ENCODE assay signal across 23 cellular contexts in genomic region chr6:116417661-116418060, GRCh38. TPM values are rescaled to one million over a fixed set of nuclear protein-coding genes. Genes with fewer than 3 reads are reported as not detected.
A peak's percentile ranks its signal among the peaks of the same experiment; 100 is the strongest.
DNase-seq lines count a peak whose midpoint lies in the region; ATAC-seq, FAIRE-seq and TF ChIP-seq lines count a peak whose summit lies in the region.
"Had no signal": no experiment of that assay in that cellular context is flagged by ENCODE, and none has a peak within 500 bp of the region (broad histone marks: within the 10 kb centered on the region; RNA-seq: fewer than 3 reads in every experiment).

No MANE protein-coding gene starts in this region.

- H3K79me2 ChIP-seq in HepG2 (ENCODE audit: insufficient read depth, low read length), result no peaks in the 10 kb centered on the region

- TF ChIP-seq POLR2A in right lobe of liver (IDR thresholded peaks at IDR 0.05) (no peak), HepG2 (IDR thresholded peaks at IDR 0.05; ENCODE audit: insufficient read depth in 1 of 2, low read depth in 2 of 2, low read length in 2 of 2) (no peak)

- H4K20me1 ChIP-seq in HepG2 (ENCODE audit: insufficient read depth, low read length), result no peaks in the 10 kb centered on the region
- H4K20me1 ChIP-seq: BLaER1 had no signal

- no peak overlapping the region for H3K27ac ChIP-seq in right lobe of liver
- H3K27ac ChIP-seq in HepG2 (ENCODE audit: extremely low read length, insufficient read depth, low read length), result no peak overlapping the region
- H3K27ac ChIP-seq: 22Rv1, BLaER1, GM23248 had no signal

- peaks cover 7% of the 10 kb centered on the region for H3K36me3 Mint-ChIP-seq in WTC11
- H3K36me3 Mint-ChIP-seq in stimulated activated effector memory CD8-positive, alpha-beta T cell treated with anti-CD3 and anti-CD28 coated beads, Interleukin-12 subunit alpha, Interleukin-12 subunit beta, amount 100 ng/mL, for 72 hours, result no peaks in the 10 kb centered on the region

- no peaks in the 10 kb centered on the region for H3K27me3 Mint-ChIP-seq in WTC11 (ENCODE audit: low read depth)
- H3K27me3 Mint-ChIP-seq: B cell; CD4-positive, alpha-beta T cell; CD8-positive, alpha-beta memory T cell had no signal

- H3K4me3 ChIP-seq in right lobe of liver (no peak overlapping the region), HepG2 (replicated peaks in 1 of 3; ENCODE audit: insufficient read depth in 1 of 3, low read depth in 2 of 3, low read length in 3 of 3) (no peak overlapping the region)
- H3K4me3 ChIP-seq: BLaER1, GM23248 had no signal

- DNase-seq in right lobe of liver, result no peak
- DNase-seq in HepG2 (ENCODE audit: low spot score), result no peak
- DNase-seq in WTC11 (ENCODE audit: low spot score), result no peak
- no peak for DNase-seq in left lobe of liver (ENCODE audit: low spot score)
- DNase-seq in superior temporal gyrus (ENCODE audit: extremely low spot score), result no peak
- no peak for DNase-seq in stimulated activated effector memory CD8-positive, alpha-beta T cell treated with anti-CD3 and anti-CD28 coated beads, Interleukin-12 subunit alpha, Interleukin-12 subunit beta, amount 100 ng/mL, for 72 hours (ENCODE audit: low spot score in 2 of 2)
- DNase-seq in COLO668 (lab: John Stamatoyannopoulos, UW; ENCODE audit: unreplicated experiment), result no peak
- DNase-seq: CD4-positive, alpha-beta T cell; CD8-positive, alpha-beta memory T cell; COR-L47; DMS153; DND-41; GM23248; H7; HCEC 1CT had no signal

- peaks cover 36% of the 10 kb centered on the region for H3K4me1 Mint-ChIP-seq in WTC11
- no peaks in the 10 kb centered on the region for H3K4me1 Mint-ChIP-seq in stimulated activated effector memory CD8-positive, alpha-beta T cell treated with anti-CD3 and anti-CD28 coated beads, Interleukin-12 subunit alpha, Interleukin-12 subunit beta, amount 100 ng/mL, for 72 hours
- H3K4me1 Mint-ChIP-seq: CD8-positive, alpha-beta memory T cell had no signal

- peak; percentile 54 to 75 (median 73) for ATAC-seq in right lobe of liver
- no peak for ATAC-seq in HepG2
- ATAC-seq in WTC11, result no peak
- peak; percentile 70 for ATAC-seq in left lobe of liver
- no peak for ATAC-seq in HG03378 (IDR thresholded peaks at IDR 0.05; ENCODE audit: unreplicated experiment)
- no peak for ATAC-seq in stimulated activated effector memory CD8-positive, alpha-beta T cell treated with anti-CD3 and anti-CD28 coated beads, Interleukin-12 subunit alpha, Interleukin-12 subunit beta, amount 100 ng/mL, for 72 hours

- no peaks in the 10 kb centered on the region for H3K9me3 ChIP-seq in right lobe of liver
- no peaks in the 10 kb centered on the region for H3K9me3 ChIP-seq in HepG2 (ENCODE audit: low read length)
- H3K9me3 ChIP-seq: BLaER1 had no signal

- H3K36me3 ChIP-seq in right lobe of liver, result no peaks in the 10 kb centered on the region
- no peaks in the 10 kb centered on the region for H3K36me3 ChIP-seq in HepG2 (replicated peaks in 1 of 2; ENCODE audit: control insufficient read depth in 1 of 2, insufficient read depth in 2 of 2, low read length in 2 of 2)
- H3K36me3 ChIP-seq: BLaER1 had no signal

- H3K4me2 ChIP-seq in HepG2 (ENCODE audit: low read depth, low read length), result no peak overlapping the region
- H3K4me2 ChIP-seq: BLaER1 had no signal

- intact Hi-C loops in right lobe of liver (cut with DNase I), result no loop called here
- intact Hi-C loops in HepG2 (cut with micrococcal nuclease; ENCODE audit: unreplicated experiment), result no loop called here

- TF ChIP-seq EP300 in HepG2 (IDR thresholded peaks at IDR 0.05; ENCODE audit: low read depth in 2 of 2, low read length in 2 of 2), result no peak
- no peak for TF ChIP-seq EP300 in HepG2 (CRISPR knock-in tag; IDR thresholded peaks at IDR 0.05; ENCODE audit: borderline replicate concordance)

- H3K9me3 Mint-ChIP-seq in WTC11, result peaks cover 5% of the 10 kb centered on the region
- H3K9me3 Mint-ChIP-seq in stimulated activated effector memory CD8-positive, alpha-beta T cell treated with anti-CD3 and anti-CD28 coated beads, Interleukin-12 subunit alpha, Interleukin-12 subunit beta, amount 100 ng/mL, for 72 hours, result no peaks in the 10 kb centered on the region
- H3K9me3 Mint-ChIP-seq: CD4-positive, alpha-beta T cell; CD8-positive, alpha-beta memory T cell had no signal

- TF ChIP-seq RAD21 in HepG2 (CRISPR knock-in tag; IDR thresholded peaks at IDR 0.05), result no peak

- CTCF ChIA-PET in HepG2 (lab: Yijun Ruan, JAX; ENCODE audit: low intra/inter-chr PET ratio, low total read pairs), result no interaction called here
- CTCF ChIA-PET in WTC11 (lab: Charles Lee), result no interaction called here

- peaks cover 0 to 8% (median 0%) of the 10 kb centered on the region in 4 donors for H3K4me1 ChIP-seq in right lobe of liver
- H3K4me1 ChIP-seq in HepG2 (ENCODE audit: insufficient read depth, low read length), result peaks cover 7% of the 10 kb centered on the region
- H3K4me1 ChIP-seq: BLaER1 had no signal

- in situ Hi-C loops in HepG2 (cut with HindIII; ENCODE audit: extremely low pct_ligation_motif_present, low pct_unique_long_range_greater_than_20kb), result no loop called here

- WGBS in right lobe of liver (ENCODE audit: insufficient coverage, low coverage, low lambda C conversion rate, missing lambda C conversion rate), result 15% methylated on average over 3 of the region's 3 CpGs
- WGBS in HepG2 (ENCODE audit: low lambda C conversion rate), result 1% methylated on average over 3 of the region's 3 CpGs

- H3K9ac ChIP-seq in HepG2 (ENCODE audit: insufficient read depth, low read depth, low read length), result no peak overlapping the region
- H3K9ac ChIP-seq: BLaER1, GM23248 had no signal

- no peaks in the 10 kb centered on the region for H3K27me3 ChIP-seq in right lobe of liver
- H3K27me3 ChIP-seq in HepG2 (ENCODE audit: control insufficient read depth in 1 of 2, insufficient read depth in 2 of 2, low read length in 2 of 2), result no peaks in the 10 kb centered on the region
- H3K27me3 ChIP-seq: BLaER1 had no signal

- H3K4me3 Mint-ChIP-seq in WTC11, result no peak overlapping the region
- H3K4me3 Mint-ChIP-seq in stimulated activated effector memory CD8-positive, alpha-beta T cell treated with anti-CD3 and anti-CD28 coated beads, Interleukin-12 subunit alpha, Interleukin-12 subunit beta, amount 100 ng/mL, for 72 hours, result no peak overlapping the region
- H3K4me3 Mint-ChIP-seq: B cell; CD14-positive monocyte; CD4-positive, alpha-beta T cell; CD8-positive, alpha-beta memory T cell had no signal

- H2AFZ ChIP-seq in HepG2 (ENCODE audit: low read length), result no peak overlapping the region
- H2AFZ ChIP-seq: GM23248 had no signal

- H3K27ac Mint-ChIP-seq in WTC11, result peak overlapping the region; percentile 9; the same call in 1 of the 2 replicates
- no peak overlapping the region for H3K27ac Mint-ChIP-seq in stimulated activated effector memory CD8-positive, alpha-beta T cell treated with anti-CD3 and anti-CD28 coated beads, Interleukin-12 subunit alpha, Interleukin-12 subunit beta, amount 100 ng/mL, for 72 hours
- H3K27ac Mint-ChIP-seq: B cell; CD4-positive, alpha-beta T cell; CD8-positive, alpha-beta memory T cell had no signal

- POLR2A ChIA-PET in HepG2 (lab: Yijun Ruan, JAX) (no interaction called here), WTC11 (lab: Charles Lee) (no interaction called here)

- no TSS peak for BruUV-seq in HepG2 (replicated peaks; lab: Mats Ljungman, UMichigan)

- TF ChIP-seq CTCF in right lobe of liver (IDR thresholded peaks at IDR 0.05) (no peak), HepG2 (CRISPR knock-in tag; IDR thresholded peaks at IDR 0.05) (no peak), WTC11 (IDR thresholded peaks at IDR 0.05) (no peak)

- no peak for FAIRE-seq in HepG2 (lab: Jason Lieb, UNC)
- FAIRE-seq: A204.1, GM19239, H1 had no signal

RNA-seq across cellular contexts. Expression of gene CALHM6, which starts 43.5 kb away (rescaled TPM):
- total RNA-seq in right lobe of liver (1 to 10 TPM; 1.4 to 7.8 (median 3.5) TPM), HepG2 (2016; rRNA removed; fragmentation: Illumina TruSeq; extraction: Trizol) (not detected in 2 replicates), WTC11 (2021) (0.21 to 1.4 TPM (median 0.44 TPM) in 3 replicates), left lobe of liver (2.2 TPM)
- not detected in 2 replicates for total RNA-seq in HepG2 (2016; cell fraction: cytosol; rRNA removed; fragmentation: Illumina TruSeq; extraction: Trizol; ENCODE audit: low read depth)
- total RNA-seq in HepG2 (2016; cell fraction: insoluble cytoplasmic fraction; rRNA removed; fragmentation: Illumina TruSeq; extraction: Trizol), result not detected in 2 replicates
- total RNA-seq in HepG2 (2016; cell fraction: membrane; rRNA removed; fragmentation: Illumina TruSeq; extraction: Trizol), result not detected in 2 replicates
- not detected in 2 replicates for total RNA-seq in HepG2 (2016; cell fraction: nucleus; rRNA removed; fragmentation: Illumina TruSeq; extraction: Trizol)
- polyA plus RNA-seq in HepG2 (2011; rRNA removed), result not detected in 2 replicates
- not detected in 2 replicates for polyA plus RNA-seq in HepG2 (2011; cell fraction: cytosol; rRNA removed)
- not detected in 2 replicates for polyA plus RNA-seq in HepG2 (2011; cell fraction: nucleus; rRNA removed)
- not detected in 2 replicates for polyA plus RNA-seq in HepG2 (2012)
- polyA plus RNA-seq in HepG2 (2016; cell fraction: cytosol; fragmentation: Illumina TruSeq; extraction: Trizol; ENCODE audit: low read depth), result not detected in 2 replicates
- not detected in 2 replicates for polyA plus RNA-seq in HepG2 (2016; cell fraction: insoluble cytoplasmic fraction; fragmentation: Illumina TruSeq; extraction: Trizol; ENCODE audit: low read depth)
- not detected in 2 replicates for polyA plus RNA-seq in HepG2 (2016; cell fraction: membrane; fragmentation: Illumina TruSeq; extraction: Trizol; ENCODE audit: low read depth)
- not detected in 2 replicates for polyA plus RNA-seq in HepG2 (2016; cell fraction: nucleus; fragmentation: Illumina TruSeq; extraction: Trizol; ENCODE audit: insufficient read depth, low read depth)
- not detected in 2 replicates for polyA minus RNA-seq in HepG2 (2011; rRNA and poly(A)+ RNA removed; ENCODE audit: low replicate concordance)
- polyA minus RNA-seq in HepG2 (2011; cell fraction: cytosol; rRNA and poly(A)+ RNA removed), result not detected in 2 replicates
- not detected in 2 replicates for polyA minus RNA-seq in HepG2 (2011; cell fraction: nucleus; rRNA and poly(A)+ RNA removed)
- total RNA-seq: GM23248 had no signal

RNA-seq across cellular contexts. Expression of gene DSE, which starts 46.9 kb away (rescaled TPM):
- 10 to 100 TPM in 4 of 6 experiments, 1 to 10 TPM in 2; 8.2 to 17.4 (median 12.2) TPM for total RNA-seq in right lobe of liver
- total RNA-seq in HepG2 (2016; rRNA removed; fragmentation: Illumina TruSeq; extraction: Trizol), result 3.8 and 4.6 TPM in 2 replicates
- total RNA-seq in HepG2 (2016; cell fraction: cytosol; rRNA removed; fragmentation: Illumina TruSeq; extraction: Trizol; ENCODE audit: low read depth), result 1.5 and 2.9 TPM in 2 replicates
- total RNA-seq in HepG2 (2016; cell fraction: insoluble cytoplasmic fraction; rRNA removed; fragmentation: Illumina TruSeq; extraction: Trizol), result 4.2 and 4.4 TPM in 2 replicates
- 3.7 and 4.2 TPM in 2 replicates for total RNA-seq in HepG2 (2016; cell fraction: membrane; rRNA removed; fragmentation: Illumina TruSeq; extraction: Trizol)
- total RNA-seq in HepG2 (2016; cell fraction: nucleus; rRNA removed; fragmentation: Illumina TruSeq; extraction: Trizol), result 10.5 and 11.0 TPM in 2 replicates
- polyA plus RNA-seq in HepG2 (2011; rRNA removed), result 2.6 and 3.0 TPM in 2 replicates
- polyA plus RNA-seq in HepG2 (2011; cell fraction: cytosol; rRNA removed), result 1.4 and 1.7 TPM in 2 replicates
- polyA plus RNA-seq in HepG2 (2011; cell fraction: nucleus; rRNA removed), result 5.1 and 5.5 TPM in 2 replicates
- 2.5 and 4.2 TPM in 2 replicates for polyA plus RNA-seq in HepG2 (2012)
- polyA plus RNA-seq in HepG2 (2016; cell fraction: cytosol; fragmentation: Illumina TruSeq; extraction: Trizol; ENCODE audit: low read depth), result 0.57 and 0.59 TPM in 2 replicates
- polyA plus RNA-seq in HepG2 (2016; cell fraction: insoluble cytoplasmic fraction; fragmentation: Illumina TruSeq; extraction: Trizol; ENCODE audit: low read depth), result 2.2 and 2.4 TPM in 2 replicates
- 1.0 and 1.1 TPM in 2 replicates for polyA plus RNA-seq in HepG2 (2016; cell fraction: membrane; fragmentation: Illumina TruSeq; extraction: Trizol; ENCODE audit: low read depth)
- polyA plus RNA-seq in HepG2 (2016; cell fraction: nucleus; fragmentation: Illumina TruSeq; extraction: Trizol; ENCODE audit: insufficient read depth, low read depth), result 4.9 and 5.0 TPM in 2 replicates
- 4.9 and 12.1 TPM in 2 replicates for polyA minus RNA-seq in HepG2 (2011; rRNA and poly(A)+ RNA removed; ENCODE audit: low replicate concordance)
- polyA minus RNA-seq in HepG2 (2011; cell fraction: cytosol; rRNA and poly(A)+ RNA removed), result 2.1 TPM in 2 replicates
- 21.4 and 23.4 TPM in 2 replicates for polyA minus RNA-seq in HepG2 (2011; cell fraction: nucleus; rRNA and poly(A)+ RNA removed)
- 66.3 to 78.3 TPM (median 71.2 TPM) in 3 replicates for total RNA-seq in WTC11 (2021)
- 11.7 TPM for total RNA-seq in left lobe of liver

Comparison
In these comparisons a context has a peak if more than half of its experiments do, and no peak if none do; other contexts are left out.
1. ATAC-seq: peak in right lobe of liver (4 of 4) and left lobe of liver (single experiment); none in HepG2 (single experiment), WTC11 (single experiment), HG03378 (single experiment) and stimulated activated effector memory CD8-positive, alpha-beta T cell treated with anti-CD3 and anti-CD28 coated beads, Interleukin-12 subunit alpha, Interleukin-12 subunit beta, amount 100 ng/mL, for 72 hours (single experiment).